Comparison of ENCODE assay signal across 8 cellular contexts in genomic region chr1:6601049-6601864, GRCh38. TPM values are rescaled to one million over a fixed set of nuclear protein-coding genes. Genes with fewer than 3 reads are reported as not detected.
DNase-seq lines count a peak whose midpoint lies in the region; ATAC-seq, FAIRE-seq and TF ChIP-seq lines count a peak whose summit lies in the region.

No MANE protein-coding gene starts in this region.

- CTCF ChIA-PET in naive thymus-derived CD4-positive, alpha-beta T cell (lab: Charles Lee): interaction anchor here (0.7 to 3.6 kb wide), 6 partner anchors 11 to 111 kb away, joined by 3 to 17 read pairs (median 4); partner anchors contain the start of genes NOL9, PLEKHG5, TAS1R1 and THAP3

- H3K4me3 Mint-ChIP-seq in naive thymus-derived CD4-positive, alpha-beta T cell: peak overlapping the region; percentile 89 to 99 (median 96)
- H3K4me3 Mint-ChIP-seq in stimulated activated naive CD8-positive, alpha-beta T cell treated with anti-CD3 and anti-CD28 coated beads, Interleukin-15, Interleukin-2, amounts not matched to agents 100 ng/mL and 50 ng/mL, for 24 hours: peak overlapping the region; percentile 95

- no peaks in the 10 kb centered on the region for H3K27me3 Mint-ChIP-seq in naive thymus-derived CD4-positive, alpha-beta T cell
- no peaks in the 10 kb centered on the region for H3K27me3 Mint-ChIP-seq in stimulated activated naive CD8-positive, alpha-beta T cell treated with anti-CD3 and anti-CD28 coated beads, Interleukin-15, Interleukin-2, amounts not matched to agents 100 ng/mL and 50 ng/mL, for 24 hours

- H3K27ac ChIP-seq in Peyer's patch: peak overlapping the region; percentile 92 to 99 (median 98)
- H3K27ac ChIP-seq in naive thymus-derived CD4-positive, alpha-beta T cell (ENCODE audit: low read depth, low read length): peak overlapping the region; percentile 94

- H3K4me1 Mint-ChIP-seq in naive thymus-derived CD4-positive, alpha-beta T cell: peaks cover 13 to 54% (median 42%) of the 10 kb centered on the region in 7 donors
- H3K4me1 Mint-ChIP-seq in stimulated activated naive CD8-positive, alpha-beta T cell treated with anti-CD3 and anti-CD28 coated beads, Interleukin-15, Interleukin-2, amounts not matched to agents 100 ng/mL and 50 ng/mL, for 24 hours (ENCODE audit: low read depth): peaks cover 54% of the 10 kb centered on the region

- H3K27me3 ChIP-seq in Peyer's patch: no peaks in the 10 kb centered on the region
- H3K27me3 ChIP-seq in naive thymus-derived CD4-positive, alpha-beta T cell (ENCODE audit: control insufficient read depth in 2 of 2, insufficient read depth in 2 of 2, low read length in 2 of 2): no peaks in the 10 kb centered on the region

- H3K36me3 ChIP-seq in Peyer's patch: peaks cover 0 to 25% (median 0%) of the 10 kb centered on the region in 3 donors
- peaks cover 0 to 31% (median 16%) of the 10 kb centered on the region in 3 experiments for H3K36me3 ChIP-seq in naive thymus-derived CD4-positive, alpha-beta T cell (ENCODE audit: control insufficient read depth in 2 of 3, insufficient read depth in 3 of 3, low read length in 3 of 3)

- POLR2A ChIA-PET in naive thymus-derived CD4-positive, alpha-beta T cell (lab: Charles Lee): interaction anchor here (0.6 to 15.1 kb wide), 22 partner anchors 9 to 141 kb away, joined by 3 to 246 read pairs (median 5); partner anchors contain the start of genes NOL9, PHF13, PLEKHG5 and TAS1R1

- H3K36me3 Mint-ChIP-seq in naive thymus-derived CD4-positive, alpha-beta T cell: peaks cover 0 to 10% (median 0%) of the 10 kb centered on the region in 5 donors
- H3K36me3 Mint-ChIP-seq in stimulated activated naive CD8-positive, alpha-beta T cell treated with anti-CD3 and anti-CD28 coated beads, Interleukin-15, Interleukin-2, amounts not matched to agents 100 ng/mL and 50 ng/mL, for 24 hours (ENCODE audit: low read depth): peaks cover 38% of the 10 kb centered on the region

- peaks cover 0 to 47% (median 18%) of the 10 kb centered on the region in 4 donors for H3K4me1 ChIP-seq in Peyer's patch
- peaks cover 37 to 43% of the 10 kb centered on the region in 2 donors for H3K4me1 ChIP-seq in naive thymus-derived CD4-positive, alpha-beta T cell (ENCODE audit: control insufficient read depth in 2 of 2, insufficient read depth in 2 of 2, low read length in 2 of 2)

- TF ChIP-seq CTCF in GM10266 (IDR thresholded peaks at IDR 0.05; ENCODE audit: control insufficient read depth, insufficient read depth, low read depth, missing control alignments) (no peak), Peyer's patch (IDR thresholded peaks at IDR 0.05) (no peak), D721Med (IDR thresholded peaks at IDR 0.05; ENCODE audit: insufficient read depth, missing control alignments) (no peak)

- no peak for FAIRE-seq in D721Med (lab: Jason Lieb, UNC)

- H3K27ac Mint-ChIP-seq in naive thymus-derived CD4-positive, alpha-beta T cell: peak overlapping the region; percentile 88 to 97 (median 93)
- peak overlapping the region; percentile 93 for H3K27ac Mint-ChIP-seq in stimulated activated naive CD8-positive, alpha-beta T cell treated with anti-CD3 and anti-CD28 coated beads, Interleukin-15, Interleukin-2, amounts not matched to agents 100 ng/mL and 50 ng/mL, for 24 hours

- intact Hi-C loops in naive thymus-derived CD4-positive, alpha-beta T cell (cut with micrococcal nuclease): loop anchor here (1.0 to 5.0 kb wide), 9 partner anchors 21 to 609 kb away; partner anchors contain the start of genes NPHP4 (in 2 of the 2), ACOT7 (in 1 of the 2), CAMTA1 (in 1 of the 2) and ICMT (in 1 of the 2)

- no peaks in the 10 kb centered on the region for H3K9me3 ChIP-seq in Peyer's patch
- H3K9me3 ChIP-seq in naive thymus-derived CD4-positive, alpha-beta T cell (ENCODE audit: control insufficient read depth in 2 of 3, low read length in 3 of 3): no peaks in the 10 kb centered on the region

- ATAC-seq in HG03025 (IDR thresholded peaks at IDR 0.05; ENCODE audit: low FRiP score, unreplicated experiment): peak; percentile 5
- peak; percentile 58 for ATAC-seq in naive thymus-derived CD4-positive, alpha-beta T cell

- DNase-seq in GM10266 (ENCODE audit: extremely low spot score) (peak; percentile 81), Peyer's patch (peak; percentile 74 to 89 (median 75)), fibroblast of gingiva (ENCODE audit: low read depth) (peak; percentile 90), D721Med (ENCODE audit: insufficient read length, low spot score) (no peak)
- peak; percentile 53 to 74 for DNase-seq in activated T-helper 1 cell treated with anti-CD3 and anti-CD28 coated beads, Interleukin-2, amount 50 U/mL, for 16 hours (ENCODE audit: low read depth in 1 of 2, low spot score in 1 of 2)
- peak in 7 of 9 donors; percentile 37 to 78 (median 57) for DNase-seq in naive thymus-derived CD4-positive, alpha-beta T cell

- TF ChIP-seq POLR2A in Peyer's patch (IDR thresholded peaks at IDR 0.05): peak; percentile 44 to 47

- H3K4me3 ChIP-seq in Peyer's patch: peak overlapping the region; percentile 54 to 98 (median 97)
- H3K4me3 ChIP-seq in naive thymus-derived CD4-positive, alpha-beta T cell (ENCODE audit: low read length): peak overlapping the region; percentile 98

- H3K9me3 Mint-ChIP-seq in naive thymus-derived CD4-positive, alpha-beta T cell: peaks cover 0 to 2% (median 0%) of the 10 kb centered on the region in 11 donors
- H3K9me3 Mint-ChIP-seq in stimulated activated naive CD8-positive, alpha-beta T cell treated with anti-CD3 and anti-CD28 coated beads, Interleukin-15, Interleukin-2, amounts not matched to agents 100 ng/mL and 50 ng/mL, for 24 hours: no peaks in the 10 kb centered on the region

RNA-seq across cellular contexts. Expression of gene KLHL21, which starts 1.4 kb away (rescaled TPM):
- total RNA-seq in Peyer's patch: 10 to 100 TPM; 14.4 to 25.1 (median 18.2) TPM
- 10 to 100 TPM; 25.2 to 58.1 (median 33.0) TPM for total RNA-seq in naive thymus-derived CD4-positive, alpha-beta T cell
- polyA plus RNA-seq in naive thymus-derived CD4-positive, alpha-beta T cell: 10 to 100 TPM; 17.2 to 31.1 TPM

RNA-seq across cellular contexts. Expression of gene PHF13, which starts 12.3 kb away (rescaled TPM):
- 1 to 10 TPM; 3.3 to 7.4 (median 6.0) TPM for total RNA-seq in Peyer's patch
- 10 to 100 TPM in 3 of 5 experiments, 1 to 10 TPM in 2; 7.7 to 14.3 (median 12.2) TPM for total RNA-seq in naive thymus-derived CD4-positive, alpha-beta T cell
- 1 to 10 TPM; 4.4 to 6.3 TPM for polyA plus RNA-seq in naive thymus-derived CD4-positive, alpha-beta T cell

RNA-seq across cellular contexts. Expression of gene ZBTB48, which starts 21.5 kb away (rescaled TPM):
- 10 to 100 TPM; 27.0 to 80.9 (median 38.2) TPM for total RNA-seq in Peyer's patch
- total RNA-seq in naive thymus-derived CD4-positive, alpha-beta T cell: 10 to 100 TPM; 39.1 to 70.4 (median 62.2) TPM
- polyA plus RNA-seq in naive thymus-derived CD4-positive, alpha-beta T cell: 10 to 100 TPM; 18.5 to 27.9 TPM

RNA-seq across cellular contexts. Expression of gene THAP3, which starts 23.4 kb away (rescaled TPM):
- total RNA-seq in Peyer's patch: 10 to 100 TPM in 3 of 4 donors, 1 to 10 TPM in 1; 9.9 to 22.8 (median 18.8) TPM
- total RNA-seq in naive thymus-derived CD4-positive, alpha-beta T cell: 10 to 100 TPM; 14.1 to 30.5 (median 20.3) TPM
- 10 to 100 TPM; 18.7 to 31.8 TPM for polyA plus RNA-seq in naive thymus-derived CD4-positive, alpha-beta T cell

RNA-seq across cellular contexts. Expression of gene TAS1R1, which starts 46.1 kb away (rescaled TPM):
- not detected for total RNA-seq in Peyer's patch
- total RNA-seq in naive thymus-derived CD4-positive, alpha-beta T cell: not detected
- not detected for polyA plus RNA-seq in naive thymus-derived CD4-positive, alpha-beta T cell
